ENCODE assay signal across 1 cellular context in genomic region chr6:132062626-132063025, GRCh38.
TF ChIP-seq lines count a peak whose summit lies in the region.

No MANE protein-coding gene starts in this region.

TF ChIP-seq in HCT116, 20 proteins besides CTCF, POLR2A, EP300 and RAD21 (continued from another document):
- TF ChIP-seq, protein P1, sequence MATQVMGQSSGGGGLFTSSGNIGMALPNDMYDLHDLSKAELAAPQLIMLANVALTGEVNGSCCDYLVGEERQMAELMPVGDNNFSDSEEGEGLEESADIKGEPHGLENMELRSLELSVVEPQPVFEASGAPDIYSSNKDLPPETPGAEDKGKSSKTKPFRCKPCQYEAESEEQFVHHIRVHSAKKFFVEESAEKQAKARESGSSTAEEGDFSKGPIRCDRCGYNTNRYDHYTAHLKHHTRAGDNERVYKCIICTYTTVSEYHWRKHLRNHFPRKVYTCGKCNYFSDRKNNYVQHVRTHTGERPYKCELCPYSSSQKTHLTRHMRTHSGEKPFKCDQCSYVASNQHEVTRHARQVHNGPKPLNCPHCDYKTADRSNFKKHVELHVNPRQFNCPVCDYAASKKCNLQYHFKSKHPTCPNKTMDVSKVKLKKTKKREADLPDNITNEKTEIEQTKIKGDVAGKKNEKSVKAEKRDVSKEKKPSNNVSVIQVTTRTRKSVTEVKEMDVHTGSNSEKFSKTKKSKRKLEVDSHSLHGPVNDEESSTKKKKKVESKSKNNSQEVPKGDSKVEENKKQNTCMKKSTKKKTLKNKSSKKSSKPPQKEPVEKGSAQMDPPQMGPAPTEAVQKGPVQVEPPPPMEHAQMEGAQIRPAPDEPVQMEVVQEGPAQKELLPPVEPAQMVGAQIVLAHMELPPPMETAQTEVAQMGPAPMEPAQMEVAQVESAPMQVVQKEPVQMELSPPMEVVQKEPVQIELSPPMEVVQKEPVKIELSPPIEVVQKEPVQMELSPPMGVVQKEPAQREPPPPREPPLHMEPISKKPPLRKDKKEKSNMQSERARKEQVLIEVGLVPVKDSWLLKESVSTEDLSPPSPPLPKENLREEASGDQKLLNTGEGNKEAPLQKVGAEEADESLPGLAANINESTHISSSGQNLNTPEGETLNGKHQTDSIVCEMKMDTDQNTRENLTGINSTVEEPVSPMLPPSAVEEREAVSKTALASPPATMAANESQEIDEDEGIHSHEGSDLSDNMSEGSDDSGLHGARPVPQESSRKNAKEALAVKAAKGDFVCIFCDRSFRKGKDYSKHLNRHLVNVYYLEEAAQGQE (IDR thresholded peaks at IDR 0.05; ENCODE audit: low read depth): no peak
- TF ChIP-seq ZNF274 (IDR thresholded peaks at IDR 0.05; ENCODE audit: low read depth, low read length) (no peak), SRF (IDR thresholded peaks at IDR 0.05; ENCODE audit: low read depth) (no peak), POLR2AphosphoS5 (IDR thresholded peaks at IDR 0.05; ENCODE audit: low read depth, low read length) (no peak)
- TF ChIP-seq, protein P2, sequence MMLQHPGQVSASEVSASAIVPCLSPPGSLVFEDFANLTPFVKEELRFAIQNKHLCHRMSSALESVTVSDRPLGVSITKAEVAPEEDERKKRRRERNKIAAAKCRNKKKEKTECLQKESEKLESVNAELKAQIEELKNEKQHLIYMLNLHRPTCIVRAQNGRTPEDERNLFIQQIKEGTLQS (IDR thresholded peaks at IDR 0.05): no peak
